In genomic region chr10:112838784-112839481, GRCh38 we compare ENCODE assay signal across 17 cellular contexts.
"Had no signal": no experiment of that assay in that cellular context is flagged by ENCODE, and none has a peak within 500 bp of the region (broad histone marks: within the 10 kb centered on the region; RNA-seq: fewer than 3 reads in every experiment).

No MANE protein-coding gene starts in this region.

- ATAC-seq: gastroesophageal sphincter; naive thymus-derived CD4-positive, alpha-beta T cell; stimulated activated naive CD8-positive, alpha-beta T cell treated with anti-CD3 and anti-CD28 coated beads, Interleukin-15, Interleukin-2, amounts not matched to agents 100 U/mL and 50 U/mL, for 24 hours; upper lobe of right lung had no signal

- H3K36me3 ChIP-seq: colonic mucosa, gastroesophageal sphincter, upper lobe of right lung had no signal

- H3K27me3 ChIP-seq: colonic mucosa, gastroesophageal sphincter, upper lobe of right lung had no signal

- DNase-seq: activated CD4-positive, alpha-beta memory T cell treated with anti-CD3 and anti-CD28 coated beads for 36 hours; activated CD4-positive, alpha-beta T cell treated with anti-CD3 and anti-CD28 coated beads for 4 hours; activated CD4-positive, CD25-positive, alpha-beta regulatory T cell; activated naive CD4-positive, alpha-beta T cell treated with anti-CD3 and anti-CD28 coated beads, Interleukin-2, amount 10 ng/mL, durations not matched to agents 7 days and 5 days; activated T-cell treated with anti-CD3 and anti-CD28 coated beads, Interleukin-2, amount 50 U/mL, for 48 hours; amygdala; colonic mucosa; head of caudate nucleus; hypothalamus; kidney; naive thymus-derived CD4-positive, alpha-beta T cell; stimulated activated CD4-positive, alpha-beta T cell treated with anti-CD3 and anti-CD28 coated beads, Interleukin-4, amount 100 ng/mL, for 4 hours; stimulated activated naive CD8-positive, alpha-beta T cell treated with anti-CD3 and anti-CD28 coated beads, Interleukin-15, Interleukin-2, amounts not matched to agents 100 U/mL and 50 U/mL, for 24 hours; upper lobe of right lung had no signal

- H3K27ac ChIP-seq: colonic mucosa, epithelial cell of prostate, gastroesophageal sphincter, upper lobe of right lung had no signal

- H3K4me1 ChIP-seq: colonic mucosa, upper lobe of right lung had no signal

- H3K4me3 ChIP-seq: colonic mucosa, gastroesophageal sphincter, lung, upper lobe of right lung had no signal

- H3K9me3 ChIP-seq: colonic mucosa, gastroesophageal sphincter, upper lobe of right lung had no signal
